Comparison of ENCODE assay signal across 18 cellular contexts in the genomic region with DNA sequence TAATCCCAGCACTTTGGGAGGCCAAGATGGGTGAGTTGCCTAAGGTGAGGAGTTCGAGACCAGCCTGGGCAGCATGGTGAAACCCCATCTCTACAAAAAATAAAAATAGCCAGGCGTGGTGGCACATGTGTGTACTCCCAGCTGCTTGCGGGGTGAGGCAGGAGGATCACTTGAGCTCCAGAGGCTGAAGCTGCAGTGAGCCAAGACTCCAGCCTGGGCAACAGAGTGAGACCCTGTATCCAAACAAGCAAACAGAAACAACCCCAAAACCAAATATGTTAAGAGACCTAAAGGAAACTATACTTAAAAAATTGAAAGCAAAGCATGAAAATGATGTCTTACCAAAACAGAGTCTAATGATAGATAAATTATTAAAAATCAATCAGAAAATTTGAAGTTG. TPM values are rescaled to one million over a fixed set of nuclear protein-coding genes. Genes with fewer than 3 reads are reported as not detected.
DNase-seq lines count a peak whose midpoint lies in the region; ATAC-seq and TF ChIP-seq lines count a peak whose summit lies in the region.
"Had no signal": no experiment of that assay in that cellular context is flagged by ENCODE, and none has a peak within 500 bp of the region (broad histone marks: within the 10 kb centered on the region; RNA-seq: fewer than 3 reads in every experiment).

No MANE protein-coding gene starts in this region.

- peaks cover 35 to 79% of the 10 kb centered on the region in 2 experiments for H3K36me3 ChIP-seq in HEK293 (ENCODE audit: control insufficient read depth in 2 of 2, insufficient read depth in 1 of 2, low read length in 2 of 2)

- no peak for ATAC-seq in activated T-cell treated with anti-CD3 and anti-CD28 coated beads, Interleukin-2, amount 50 U/mL, for 72 hours (replicated peaks in 1 of 2)
- no peak for ATAC-seq in activated T-cell treated with anti-CD3 and anti-CD28 coated beads, Interleukin-2, amount 50 U/mL, for 4 hours
- ATAC-seq in activated naive CD4-positive, alpha-beta T cell treated with anti-CD3 and anti-CD28 coated beads, Interleukin-2, amount 50 U/mL, for 72 hours = no peak
- ATAC-seq in stimulated activated effector memory CD8-positive, alpha-beta T cell treated with anti-CD3 and anti-CD28 coated beads, Interleukin-12 subunit alpha, Interleukin-12 subunit beta, amount 100 ng/mL, for 72 hours = no peak

- H3K27me3 Mint-ChIP-seq in activated T-cell treated with anti-CD3 and anti-CD28 coated beads, Interleukin-2, amount 50 U/mL, for 72 hours (ENCODE audit: low read depth) = no peaks in the 10 kb centered on the region
- no peaks in the 10 kb centered on the region for H3K27me3 Mint-ChIP-seq in activated T-cell treated with anti-CD3 and anti-CD28 coated beads, Interleukin-2, amount 50 U/mL, for 4 hours (ENCODE audit: low read depth)
- no peaks in the 10 kb centered on the region for H3K27me3 Mint-ChIP-seq in osteocyte (ENCODE audit: unreplicated experiment)
- H3K27me3 Mint-ChIP-seq: IgD-negative memory B cell had no signal

- no peak for DNase-seq in activated T-cell treated with anti-CD3 and anti-CD28 coated beads, Interleukin-2, amount 50 U/mL, for 72 hours
- DNase-seq in activated T-cell treated with anti-CD3 and anti-CD28 coated beads, Interleukin-2, amount 50 U/mL, for 4 hours = no peak
- DNase-seq in activated naive CD4-positive, alpha-beta T cell treated with anti-CD3 and anti-CD28 coated beads, Interleukin-2, amount 50 U/mL, for 72 hours (ENCODE audit: low spot score in 2 of 2) = no peak
- DNase-seq in myocyte (ENCODE audit: low read depth) (peak; percentile 29), osteocyte (ENCODE audit: extremely low spot score, unreplicated experiment) (no peak)
- DNase-seq in stimulated activated effector memory CD8-positive, alpha-beta T cell treated with anti-CD3 and anti-CD28 coated beads, Interleukin-12 subunit alpha, Interleukin-12 subunit beta, amount 100 ng/mL, for 72 hours (ENCODE audit: low spot score in 2 of 2) = no peak
- no peak for DNase-seq in stimulated activated naive CD4-positive, alpha-beta T cell (lab: John Stamatoyannopoulos, UW)
- DNase-seq: C1 segment of cervical spinal cord, EL, NCI-H1436, NCI-H2029 treated with DMSO at 0.1 percent for 48 hours, NCI-H510A, RPMI8226 had no signal

- H3K36me3 Mint-ChIP-seq in activated T-cell treated with anti-CD3 and anti-CD28 coated beads, Interleukin-2, amount 50 U/mL, for 72 hours (ENCODE audit: insufficient read depth in 2 of 2) = peaks cover 7 to 40% of the 10 kb centered on the region in 2 donors
- H3K36me3 Mint-ChIP-seq in activated T-cell treated with anti-CD3 and anti-CD28 coated beads, Interleukin-2, amount 50 U/mL, for 4 hours (ENCODE audit: insufficient read depth) = peaks cover 41% of the 10 kb centered on the region
- peaks cover 7 to 22% of the 10 kb centered on the region in 2 donors for H3K36me3 Mint-ChIP-seq in activated naive CD4-positive, alpha-beta T cell treated with anti-CD3 and anti-CD28 coated beads, Interleukin-2, amount 50 U/mL, for 72 hours
- H3K36me3 Mint-ChIP-seq in osteocyte (ENCODE audit: unreplicated experiment) = peaks cover 12% of the 10 kb centered on the region
- peaks cover 98% of the 10 kb centered on the region for H3K36me3 Mint-ChIP-seq in stimulated activated effector memory CD8-positive, alpha-beta T cell treated with anti-CD3 and anti-CD28 coated beads, Interleukin-12 subunit alpha, Interleukin-12 subunit beta, amount 100 ng/mL, for 72 hours

- no peak overlapping the region for H3K4me3 Mint-ChIP-seq in activated T-cell treated with anti-CD3 and anti-CD28 coated beads, Interleukin-2, amount 50 U/mL, for 72 hours
- no peak overlapping the region for H3K4me3 Mint-ChIP-seq in activated T-cell treated with anti-CD3 and anti-CD28 coated beads, Interleukin-2, amount 50 U/mL, for 4 hours
- H3K4me3 Mint-ChIP-seq in osteocyte (ENCODE audit: unreplicated experiment) = no peak overlapping the region
- H3K4me3 Mint-ChIP-seq in stimulated activated effector memory CD8-positive, alpha-beta T cell treated with anti-CD3 and anti-CD28 coated beads, Interleukin-12 subunit alpha, Interleukin-12 subunit beta, amount 100 ng/mL, for 72 hours = no peak overlapping the region

- POLR2A ChIA-PET in HEK293 (lab: Yijun Ruan, JAX) = interaction anchor here (0.7 to 5.3 kb wide), 2 partner anchors 12 to 368 kb away, joined by 4 to 45 read pairs; a partner anchor contains a TSS

- no peak for TF ChIP-seq CTCF in HEK293 (tag by site-specific recombination; IDR thresholded peaks at IDR 0.05)
- TF ChIP-seq CTCF in osteocyte (IDR thresholded peaks at IDR 0.05) = no peak

- H3K4me3 ChIP-seq in HEK293 (ENCODE audit: low read depth, low read length) = no peak overlapping the region
- H3K4me3 ChIP-seq: HAP-1 had no signal

- H3K9me3 Mint-ChIP-seq in activated T-cell treated with anti-CD3 and anti-CD28 coated beads, Interleukin-2, amount 50 U/mL, for 72 hours = no peaks in the 10 kb centered on the region
- H3K9me3 Mint-ChIP-seq in activated T-cell treated with anti-CD3 and anti-CD28 coated beads, Interleukin-2, amount 50 U/mL, for 4 hours = no peaks in the 10 kb centered on the region
- no peaks in the 10 kb centered on the region for H3K9me3 Mint-ChIP-seq in activated naive CD4-positive, alpha-beta T cell treated with anti-CD3 and anti-CD28 coated beads, Interleukin-2, amount 50 U/mL, for 72 hours
- no peaks in the 10 kb centered on the region for H3K9me3 Mint-ChIP-seq in osteocyte (ENCODE audit: unreplicated experiment)
- H3K9me3 Mint-ChIP-seq in stimulated activated effector memory CD8-positive, alpha-beta T cell treated with anti-CD3 and anti-CD28 coated beads, Interleukin-12 subunit alpha, Interleukin-12 subunit beta, amount 100 ng/mL, for 72 hours = no peaks in the 10 kb centered on the region
- H3K9me3 Mint-ChIP-seq: IgD-negative memory B cell had no signal

- H3K4me1 Mint-ChIP-seq in activated T-cell treated with anti-CD3 and anti-CD28 coated beads, Interleukin-2, amount 50 U/mL, for 72 hours (ENCODE audit: low read depth) = peaks cover 30% of the 10 kb centered on the region
- H3K4me1 Mint-ChIP-seq in activated T-cell treated with anti-CD3 and anti-CD28 coated beads, Interleukin-2, amount 50 U/mL, for 4 hours (ENCODE audit: low read depth) = peaks cover 22% of the 10 kb centered on the region
- peaks cover 6% of the 10 kb centered on the region for H3K4me1 Mint-ChIP-seq in osteocyte (ENCODE audit: unreplicated experiment)
- peaks cover 39% of the 10 kb centered on the region for H3K4me1 Mint-ChIP-seq in stimulated activated effector memory CD8-positive, alpha-beta T cell treated with anti-CD3 and anti-CD28 coated beads, Interleukin-12 subunit alpha, Interleukin-12 subunit beta, amount 100 ng/mL, for 72 hours

- no peaks in the 10 kb centered on the region for H3K9me3 ChIP-seq in HEK293 (ENCODE audit: control insufficient read depth, insufficient read depth, low read depth, low read length)
- H3K9me3 ChIP-seq: HAP-1 had no signal

- peak overlapping the region; percentile 96 for H3K27ac Mint-ChIP-seq in activated T-cell treated with anti-CD3 and anti-CD28 coated beads, Interleukin-2, amount 50 U/mL, for 72 hours
- H3K27ac Mint-ChIP-seq in activated naive CD4-positive, alpha-beta T cell treated with anti-CD3 and anti-CD28 coated beads, Interleukin-2, amount 50 U/mL, for 72 hours = peak overlapping the region; percentile 0 to 17
- no peak overlapping the region for H3K27ac Mint-ChIP-seq in osteocyte (ENCODE audit: unreplicated experiment)
- no peak overlapping the region for H3K27ac Mint-ChIP-seq in stimulated activated effector memory CD8-positive, alpha-beta T cell treated with anti-CD3 and anti-CD28 coated beads, Interleukin-12 subunit alpha, Interleukin-12 subunit beta, amount 100 ng/mL, for 72 hours

- H3K4me1 ChIP-seq in HEK293 (ENCODE audit: control insufficient read depth, insufficient read depth, low read length) = no peaks in the 10 kb centered on the region

- CTCF ChIA-PET in HEK293 (lab: Yijun Ruan, JAX) = interaction anchor here (1.6 kb wide), 1 partner anchor 18 kb away, joined by 4 read pairs; no protein-coding TSS in a partner anchor

- H3K27ac ChIP-seq in HEK293 (ENCODE audit: extremely low read depth, low read depth, low read length) = no peak overlapping the region

TF ChIP-seq in HEK293, 187 proteins besides CTCF, POLR2A, EP300 and RAD21:
- TF ChIP-seq ZNF121 (tag by site-specific recombination; IDR thresholded peaks at IDR 0.05) (peak; percentile 62; the same call in 1 of the 2 replicates), ZFP69B (tag by site-specific recombination; IDR thresholded peaks at IDR 0.05) (no peak), MEIS1 (CRISPR knock-in tag; IDR thresholded peaks at IDR 0.05; ENCODE audit: borderline replicate concordance) (no peak)

RNA-seq across cellular contexts. Expression of a gene that starts 12.4 kb away (rescaled TPM):
- 100 to 1,000 TPM; 196 to 232 TPM for total RNA-seq in activated T-cell treated with anti-CD3 and anti-CD28 coated beads, Interleukin-2, amount 50 U/mL, for 72 hours
- 100 to 1,000 TPM; 646 to 699 (median 679) TPM for total RNA-seq in activated T-cell treated with anti-CD3 and anti-CD28 coated beads, Interleukin-2, amount 50 U/mL, for 4 hours
- 100 to 1,000 TPM; 232 to 253 TPM for total RNA-seq in activated naive CD4-positive, alpha-beta T cell treated with anti-CD3 and anti-CD28 coated beads, Interleukin-2, amount 50 U/mL, for 72 hours
- total RNA-seq in myocyte (73.5 and 88.0 TPM in 2 replicates), osteocyte (128 and 131 TPM in 2 replicates)
- 143 TPM for polyA plus RNA-seq in myocyte (2012)

RNA-seq across cellular contexts. Expression of a gene that starts 15.8 kb away (rescaled TPM):
- 10 to 100 TPM; 81.7 to 89.7 TPM for total RNA-seq in activated T-cell treated with anti-CD3 and anti-CD28 coated beads, Interleukin-2, amount 50 U/mL, for 72 hours
- 10 to 100 TPM; 46.7 to 53.2 (median 49.7) TPM for total RNA-seq in activated T-cell treated with anti-CD3 and anti-CD28 coated beads, Interleukin-2, amount 50 U/mL, for 4 hours
- 10 to 100 TPM; 51.1 to 97.6 TPM for total RNA-seq in activated naive CD4-positive, alpha-beta T cell treated with anti-CD3 and anti-CD28 coated beads, Interleukin-2, amount 50 U/mL, for 72 hours
- total RNA-seq in myocyte (22.8 and 26.4 TPM in 2 replicates), osteocyte (70.2 and 71.3 TPM in 2 replicates)
- 38.1 TPM for polyA plus RNA-seq in myocyte (2012)

RNA-seq across cellular contexts. Expression of a gene that starts 29.6 kb away (rescaled TPM):
- not detected for total RNA-seq in activated T-cell treated with anti-CD3 and anti-CD28 coated beads, Interleukin-2, amount 50 U/mL, for 72 hours
- total RNA-seq in activated T-cell treated with anti-CD3 and anti-CD28 coated beads, Interleukin-2, amount 50 U/mL, for 4 hours = not detected
- not detected for total RNA-seq in activated naive CD4-positive, alpha-beta T cell treated with anti-CD3 and anti-CD28 coated beads, Interleukin-2, amount 50 U/mL, for 72 hours
- total RNA-seq in myocyte = not detected in 2 replicates
- not detected for polyA plus RNA-seq in myocyte (2012)
- not detected in 2 replicates for total RNA-seq in osteocyte
- total RNA-seq: A172, HT1080 had no signal
- polyA plus RNA-seq: IgD-negative memory B cell had no signal

Comparison
In these comparisons a context has a peak if more than half of its experiments do, and no peak if none do; other contexts are left out.
1. H3K27ac Mint-ChIP-seq: peak in activated T-cell treated with anti-CD3 and anti-CD28 coated beads, Interleukin-2, amount 50 U/mL, for 72 hours (single experiment) and activated naive CD4-positive, alpha-beta T cell treated with anti-CD3 and anti-CD28 coated beads, Interleukin-2, amount 50 U/mL, for 72 hours (2 of 2); none in osteocyte (single experiment) and stimulated activated effector memory CD8-positive, alpha-beta T cell treated with anti-CD3 and anti-CD28 coated beads, Interleukin-12 subunit alpha, Interleukin-12 subunit beta, amount 100 ng/mL, for 72 hours (single experiment).